ENCODE assay signal across 22 cellular contexts in genomic region chr2:112073875-112074274, GRCh38. TPM values are rescaled to one million over a fixed set of nuclear protein-coding genes. Genes with fewer than 3 reads are reported as not detected.
DNase-seq lines count a peak whose midpoint lies in the region; TF ChIP-seq lines count a peak whose summit lies in the region.
"Had no signal": no experiment of that assay in that cellular context is flagged by ENCODE, and none has a peak within 500 bp of the region (broad histone marks: within the 10 kb centered on the region; RNA-seq: fewer than 3 reads in every experiment).

No MANE protein-coding gene starts in this region.

- no peak overlapping the region for H3K4me2 ChIP-seq in GM23248 (ENCODE audit: unreplicated experiment)
- H3K4me2 ChIP-seq: A549 had no signal

- H3K36me3 ChIP-seq in GM23248 (ENCODE audit: low read depth) = peaks cover 31% of the 10 kb centered on the region
- H3K36me3 ChIP-seq: BE2C, HAP-1 had no signal

- peaks cover 91% of the 10 kb centered on the region for H3K79me2 ChIP-seq in GM23248 (ENCODE audit: insufficient read depth)

- no peaks in the 10 kb centered on the region for H3K9me2 ChIP-seq in GM23248 (ENCODE audit: insufficient read depth)

- DNase-seq in NCI-H510A treated with DMSO at 0.1 percent for 48 hours (lab: John Stamatoyannopoulos, UW) (peak; percentile 7), NCI-H510A (lab: John Stamatoyannopoulos, UW) (no peak), GM23248 (peak; percentile 2), SHP77 (lab: John Stamatoyannopoulos, UW) (peak; percentile 13 to 56), epithelial cell of esophagus (ENCODE audit: low read depth) (peak; percentile 22), hippocampal formation (lab: John Stamatoyannopoulos, UW) (no peak), DMS 273 (lab: John Stamatoyannopoulos, UW; ENCODE audit: unreplicated experiment) (no peak), superior temporal gyrus (ENCODE audit: extremely low spot score) (no peak)
- DNase-seq: activated CD4-positive, alpha-beta T cell treated with anti-CD3 and anti-CD28 coated beads for 4 hours; activated CD8-positive, alpha-beta memory T cell treated with anti-CD3 and anti-CD28 coated beads, Interleukin-2, amount 10 ng/mL, durations not matched to agents 7 days and 5 days; amygdala; BE2C; central memory CD4-positive, alpha-beta T cell; dorsolateral prefrontal cortex; heart left ventricle; left ventricle myocardium inferior; midbrain; right cardiac atrium; T-cell had no signal

- H3K9ac ChIP-seq in GM23248 = no peak overlapping the region

- peaks cover 17% of the 10 kb centered on the region for H3K4me1 ChIP-seq in GM23248 (ENCODE audit: insufficient read depth)
- H3K4me1 ChIP-seq: BE2C, HAP-1, suprapubic skin had no signal

- in situ Hi-C loops in GM23248 (cut with MboI) = no loop called here

- TF ChIP-seq CTCF in epithelial cell of esophagus (IDR thresholded peaks at IDR 0.05; ENCODE audit: insufficient read depth, low read depth, low read length, missing control alignments) = no peak

- no peak overlapping the region for H2AFZ ChIP-seq in GM23248

- no peaks in the 10 kb centered on the region for H3K9me3 ChIP-seq in GM23248 (ENCODE audit: low read depth)
- H3K9me3 ChIP-seq: A549, BE2C, suprapubic skin had no signal

- H3K27me3 ChIP-seq in GM23248 (replicated peaks; ENCODE audit: insufficient read depth) = no peaks in the 10 kb centered on the region
- H3K27me3 ChIP-seq: BE2C, dorsolateral prefrontal cortex, heart left ventricle, suprapubic skin had no signal

- 90 to 95% methylated on average over 3 of the region's 3 CpGs for WGBS in GM23248 (ENCODE audit: low coverage in 1 of 2, low lambda C conversion rate in 2 of 2, missing lambda C conversion rate in 2 of 2), 2 experiments

- no peak overlapping the region for H3K27ac ChIP-seq in GM23248
- H3K27ac ChIP-seq: dorsolateral prefrontal cortex, heart left ventricle, left ventricle myocardium inferior, suprapubic skin had no signal

- H3K4me3 ChIP-seq in GM23248 = no peak overlapping the region
- H3K4me3 ChIP-seq in epithelial cell of esophagus (ENCODE audit: low read length) = no peak overlapping the region
- H3K4me3 ChIP-seq: A549, dorsolateral prefrontal cortex, HAP-1, heart left ventricle, left ventricle myocardium inferior, suprapubic skin had no signal

- peaks cover 19% of the 10 kb centered on the region; the same call in 1 of the 2 replicates for H3F3A ChIP-seq in GM23248 (ENCODE audit: insufficient read depth)

- H4K20me1 ChIP-seq in GM23248 (ENCODE audit: insufficient read depth) = peaks cover 14% of the 10 kb centered on the region

RNA-seq across cellular contexts. Expression of gene TMEM87B, which starts 18.8 kb away (rescaled TPM):
- 42.4 and 46.9 TPM in 2 replicates for total RNA-seq in GM23248 (2014; rRNA removed; shearing (Covaris generic))
- polyA plus RNA-seq in GM23248 (2016; fragmentation: Nextera tagmentation; extraction: Ambion mirVana) = 27.8 and 32.1 TPM in 2 replicates

Comparison
In these comparisons a context has a peak if more than half of its experiments do, and no peak if none do; other contexts are left out.
1. DNase-seq: peak in NCI-H510A treated with DMSO at 0.1 percent for 48 hours (single experiment), GM23248 (single experiment), SHP77 (2 of 2) and epithelial cell of esophagus (single experiment); none in NCI-H510A (single experiment), hippocampal formation (0 of 2), DMS 273 (single experiment) and superior temporal gyrus (single experiment).